Comparison of ENCODE assay signal across 9 cellular contexts in genomic region chr2:68909793-68910674, GRCh38. TPM values are rescaled to one million over a fixed set of nuclear protein-coding genes. Genes with fewer than 3 reads are reported as not detected.
DNase-seq lines count a peak whose midpoint lies in the region; ATAC-seq and TF ChIP-seq lines count a peak whose summit lies in the region.
"Had no signal": no experiment of that assay in that cellular context is flagged by ENCODE, and none has a peak within 500 bp of the region (broad histone marks: within the 10 kb centered on the region; RNA-seq: fewer than 3 reads in every experiment).

No MANE protein-coding gene starts in this region.

- TF ChIP-seq POLR2A in right lobe of liver (IDR thresholded peaks at IDR 0.05), result no peak

- peak; percentile 75 to 90 (median 87) for TF ChIP-seq CTCF in right lobe of liver (IDR thresholded peaks at IDR 0.05)

- no peaks in the 10 kb centered on the region for H3K27me3 ChIP-seq in right lobe of liver

- peak; percentile 35 for ATAC-seq in HG03097 (IDR thresholded peaks at IDR 0.05; ENCODE audit: low FRiP score, unreplicated experiment)
- ATAC-seq in right lobe of liver, result peak; percentile 69 to 77 (median 74)
- no peak for ATAC-seq in GM21360 (IDR thresholded peaks at IDR 0.05; ENCODE audit: unreplicated experiment)

- intact Hi-C loops in right lobe of liver (cut with DNase I), result loop anchor here (10.0 kb wide), 2 partner anchors 185 to 425 kb away; no protein-coding TSS in a partner anchor

- H3K4me1 ChIP-seq in right lobe of liver, result peaks cover 0 to 11% (median 0%) of the 10 kb centered on the region in 4 donors

- DNase-seq in GM04504 (ENCODE audit: low read depth) (peak; percentile 29), NCI-H226 (peak; percentile 48), cerebellum (ENCODE audit: low spot score) (peak; percentile 12), right lobe of liver (peak in 2 of 3 donors; percentile 48 to 64)
- DNase-seq in activated CD4-positive, CD25-positive, alpha-beta regulatory T cell treated with anti-CD3 and anti-CD28 coated beads, Interleukin-2, amount 50 U/mL, for 72 hours, result peak; percentile 73
- DNase-seq in stimulated activated CD8-positive, alpha-beta memory T cell treated with anti-CD3 and anti-CD28 coated beads, Interleukin-15, amount 100 ng/mL, for 24 hours (ENCODE audit: low read depth), result peak; percentile 31

- no peak overlapping the region for H3K4me3 ChIP-seq in right lobe of liver

- WGBS in right lobe of liver (ENCODE audit: insufficient coverage, low coverage, low lambda C conversion rate, missing lambda C conversion rate), result 69% methylated on average over 2 of the region's 3 CpGs

- H3K36me3 ChIP-seq in right lobe of liver, result no peaks in the 10 kb centered on the region

- no peaks in the 10 kb centered on the region for H3K9me3 ChIP-seq in right lobe of liver

- no peak overlapping the region for H3K27ac ChIP-seq in right lobe of liver

RNA-seq across cellular contexts. Expression of gene BMP10, which starts 38.8 kb away (rescaled TPM):
- total RNA-seq in cerebellum (not detected), right lobe of liver (10 to 100 TPM in 1 of 6 experiments, 1 to 10 TPM in 5; 4.0 to 15.4 (median 6.0) TPM)
- total RNA-seq: pulmonary artery endothelial cell had no signal

RNA-seq across cellular contexts. Expression of gene GKN2, which starts 42.7 kb away (rescaled TPM):
- not detected for total RNA-seq in cerebellum
- not detected for total RNA-seq in right lobe of liver
- total RNA-seq: pulmonary artery endothelial cell had no signal

Comparison
In these comparisons a context has a peak if more than half of its experiments do, and no peak if none do; other contexts are left out.
1. DNase-seq: peak in every context shown above with its lines; median percentile 73 in activated CD4-positive, CD25-positive, alpha-beta regulatory T cell treated with anti-CD3 and anti-CD28 coated beads, Interleukin-2, amount 50 U/mL, for 72 hours; 56 in right lobe of liver; 48 in NCI-H226; 31 in stimulated activated CD8-positive, alpha-beta memory T cell treated with anti-CD3 and anti-CD28 coated beads, Interleukin-15, amount 100 ng/mL, for 24 hours; 29 in GM04504; 12 in cerebellum.